13 cellular contexts compared by ENCODE assay signal in genomic region chr9:131485206-131485605, GRCh38.
"Had no signal": no experiment of that assay in that cellular context is flagged by ENCODE, and none has a peak within 500 bp of the region (broad histone marks: within the 10 kb centered on the region; RNA-seq: fewer than 3 reads in every experiment).

No MANE protein-coding gene starts in this region.

- H3K9me3 Mint-ChIP-seq: activated naive CD4-positive, alpha-beta T cell treated with anti-CD3 and anti-CD28 coated beads, Interleukin-2, amount 50 U/mL, for 24 hours; mesothelial cell of epicardium; stimulated activated naive CD8-positive, alpha-beta T cell treated with anti-CD3 and anti-CD28 coated beads, Interleukin-15, Interleukin-2, amounts not matched to agents 100 ng/mL and 50 ng/mL, for 24 hours had no signal

- H3K27ac Mint-ChIP-seq: activated naive CD4-positive, alpha-beta T cell treated with anti-CD3 and anti-CD28 coated beads, Interleukin-2, amount 50 U/mL, for 24 hours; mesothelial cell of epicardium; stimulated activated naive CD8-positive, alpha-beta T cell treated with anti-CD3 and anti-CD28 coated beads, Interleukin-15, Interleukin-2, amounts not matched to agents 100 ng/mL and 50 ng/mL, for 24 hours had no signal

- H3K27ac ChIP-seq: adrenal gland, cardiac muscle cell, neutrophil, upper lobe of left lung, VCaP had no signal

- H3K27me3 ChIP-seq: adrenal gland, cardiac muscle cell, neutrophil, upper lobe of left lung had no signal

- H3K9me3 ChIP-seq: adrenal gland, neutrophil, upper lobe of left lung had no signal

- H3K4me1 ChIP-seq: adrenal gland, upper lobe of left lung had no signal

- H3K4me3 ChIP-seq: adrenal gland, cardiac muscle cell, lung, smooth muscle cell, upper lobe of left lung had no signal

- H3K27me3 Mint-ChIP-seq: activated naive CD4-positive, alpha-beta T cell treated with anti-CD3 and anti-CD28 coated beads, Interleukin-2, amount 50 U/mL, for 24 hours; stimulated activated naive CD8-positive, alpha-beta T cell treated with anti-CD3 and anti-CD28 coated beads, Interleukin-15, Interleukin-2, amounts not matched to agents 100 ng/mL and 50 ng/mL, for 24 hours had no signal

- DNase-seq: activated CD4-positive, alpha-beta T cell treated with anti-CD3 and anti-CD28 coated beads, Interleukin-2, amount 50 U/mL, for 48 hours; adrenal gland; T-helper 1 cell; upper lobe of left lung had no signal

- ATAC-seq: SK-N-SH treated with all-trans-retinoic acid at 6 μM for 48 hours had no signal

- H3K4me3 Mint-ChIP-seq: activated naive CD4-positive, alpha-beta T cell treated with anti-CD3 and anti-CD28 coated beads, Interleukin-2, amount 50 U/mL, for 24 hours; mesothelial cell of epicardium; stimulated activated naive CD8-positive, alpha-beta T cell treated with anti-CD3 and anti-CD28 coated beads, Interleukin-15, Interleukin-2, amounts not matched to agents 100 ng/mL and 50 ng/mL, for 24 hours had no signal
